In genomic region chr22:36301384-36301828, GRCh38 we compare ENCODE assay signal across 1 cellular context.
A peak's percentile ranks its signal among the peaks of the same experiment; 100 is the strongest.
TF ChIP-seq lines count a peak whose summit lies in the region.

No MANE protein-coding gene starts in this region.

TF ChIP-seq in H1, 55 proteins besides CTCF, POLR2A, EP300 and RAD21:
- no peak for TF ChIP-seq CHD1 (IDR thresholded peaks at IDR 0.05; ENCODE audit: low read depth, low read length)
- TF ChIP-seq SP2 (IDR thresholded peaks at IDR 0.05; ENCODE audit: low read length), result no peak
- no peak for TF ChIP-seq CTBP2 (IDR thresholded peaks at IDR 0.05; ENCODE audit: borderline replicate concordance, insufficient read depth, insufficient read length, low read length)
- TF ChIP-seq KDM5A (IDR thresholded peaks at IDR 0.05; ENCODE audit: low read length), result no peak
- no peak for TF ChIP-seq CREB1 (IDR thresholded peaks at IDR 0.05)
- TF ChIP-seq ATF2 (IDR thresholded peaks at IDR 0.05; ENCODE audit: low read length), result no peak
- TF ChIP-seq ASH2L (IDR thresholded peaks at IDR 0.05; ENCODE audit: low read length), result no peak
- 0 out of 2 replicates have a peak, but pooled peaks have one; percentile 41 for TF ChIP-seq GABPA (IDR thresholded peaks at IDR 0.05; ENCODE audit: borderline replicate concordance, insufficient read depth, low read length)
- no peak for TF ChIP-seq BCL11A (IDR thresholded peaks at IDR 0.05; ENCODE audit: low read depth in 2 of 2, low read length in 2 of 2)
- no peak for TF ChIP-seq JUN (IDR thresholded peaks at IDR 0.05; ENCODE audit: low read depth, low read length)
- no peak for TF ChIP-seq YY1 (IDR thresholded peaks at IDR 0.05; ENCODE audit: low read depth, low read length)
- no peak for TF ChIP-seq USF2 (IDR thresholded peaks at IDR 0.05; ENCODE audit: low read length)
- no peak for TF ChIP-seq BRCA1 (IDR thresholded peaks at IDR 0.05; ENCODE audit: low read depth, low read length)
- TF ChIP-seq CBX5 (IDR thresholded peaks at IDR 0.05; ENCODE audit: low read depth, low read length), result no peak
- no peak for TF ChIP-seq MAFK (IDR thresholded peaks at IDR 0.05; ENCODE audit: low read depth, low read length)
- TF ChIP-seq SIN3A (conservative IDR thresholded peaks at IDR 0.05 in 1 of 2, IDR thresholded peaks at IDR 0.05 in 1 of 2; ENCODE audit: low read depth in 1 of 2, low read length in 2 of 2), result peak; percentile 84 to 94; a peak in 2 of 4 replicates
- TF ChIP-seq SP4 (IDR thresholded peaks at IDR 0.05; ENCODE audit: low read length), result no peak
- TF ChIP-seq CHD7 (IDR thresholded peaks at IDR 0.05; ENCODE audit: insufficient replicate concordance, low read length), result no peak
- TF ChIP-seq EGR1 (IDR thresholded peaks at IDR 0.05; ENCODE audit: borderline replicate concordance, low read depth, low read length), result no peak
- TF ChIP-seq RXRA (IDR thresholded peaks at IDR 0.05; ENCODE audit: insufficient read depth, low read depth, low read length), result no peak
- TF ChIP-seq EZH2 (IDR thresholded peaks at IDR 0.05; ENCODE audit: low read depth, low read length, severe bottlenecking), result no peak
- no peak for TF ChIP-seq NRF1 (IDR thresholded peaks at IDR 0.05; ENCODE audit: low read depth, low read length)
- no peak for TF ChIP-seq HDAC6 (IDR thresholded peaks at IDR 0.05; ENCODE audit: low read depth, low read length)
- no peak for TF ChIP-seq TAF7 (optimal IDR thresholded peaks at IDR 0.05; ENCODE audit: borderline replicate concordance, low read depth, low read length)
- no peak for TF ChIP-seq TEAD4 (IDR thresholded peaks at IDR 0.05; ENCODE audit: low read depth, low read length)
- TF ChIP-seq RNF2 (IDR thresholded peaks at IDR 0.05; ENCODE audit: borderline replicate concordance, low read depth, low read length, missing control alignments, poor library complexity, severe bottlenecking), result no peak
- no peak for TF ChIP-seq POU5F1 (IDR thresholded peaks at IDR 0.05; ENCODE audit: low read depth, low read length)
- TF ChIP-seq FOSL1 (IDR thresholded peaks at IDR 0.05; ENCODE audit: insufficient read depth, low read depth, low read length), result no peak
- TF ChIP-seq MAX (IDR thresholded peaks at IDR 0.05), result peak; percentile 65
- no peak for TF ChIP-seq NANOG (IDR thresholded peaks at IDR 0.05; ENCODE audit: insufficient read depth, low read depth, low read length, poor library complexity, severe bottlenecking)
- no peak for TF ChIP-seq HDAC2 (IDR thresholded peaks at IDR 0.05; ENCODE audit: borderline replicate concordance in 1 of 2, low read depth in 2 of 2, low read length in 2 of 2)
- no peak for TF ChIP-seq E2F6 (IDR thresholded peaks at IDR 0.05)
- TF ChIP-seq SP1 (IDR thresholded peaks at IDR 0.05; ENCODE audit: low read depth, low read length), result no peak
- 0 out of 2 replicates have a peak, but pooled peaks have one; percentile 35 for TF ChIP-seq TCF12 (IDR thresholded peaks at IDR 0.05; ENCODE audit: low read depth, low read length)
- peak; percentile 57; the same call in 1 of the 2 replicates for TF ChIP-seq POLR2AphosphoS5 (IDR thresholded peaks at IDR 0.05; ENCODE audit: low read depth, low read length)
- no peak for TF ChIP-seq RFX5 (IDR thresholded peaks at IDR 0.05; ENCODE audit: borderline replicate concordance, low read depth, low read length)
- TF ChIP-seq TBP (IDR thresholded peaks at IDR 0.05; ENCODE audit: low read depth, low read length), result peak; percentile 86
- no peak for TF ChIP-seq SIRT6 (IDR thresholded peaks at IDR 0.05; ENCODE audit: low read length)
- TF ChIP-seq TAF1 (IDR thresholded peaks at IDR 0.05; ENCODE audit: low read depth, low read length), result no peak
